8 cellular contexts compared by ENCODE assay signal in genomic region chr19:12294308-12295158, GRCh38. TPM values are rescaled to one million over a fixed set of nuclear protein-coding genes. Genes with fewer than 3 reads are reported as not detected.
DNase-seq lines count a peak whose midpoint lies in the region; ATAC-seq and TF ChIP-seq lines count a peak whose summit lies in the region.

Gene ZNF44, minus strand, starts transcription at chr19:12294883. Its CDS starts 189 bp downstream, at chr19:12294694.

- peaks cover 7% of the 10 kb centered on the region for H3K4me1 Mint-ChIP-seq in endothelial cell (ENCODE audit: unreplicated experiment)
- H3K4me1 Mint-ChIP-seq in mesothelial cell of epicardium: peaks cover 17% of the 10 kb centered on the region

- H3K4me3 Mint-ChIP-seq in endothelial cell (ENCODE audit: unreplicated experiment) (peak within 1 kb of the TSS; percentile 99), mesothelial cell of epicardium (peak within 1 kb of the TSS; percentile 99)

- DNase-seq in CMK (ENCODE audit: low read depth): peak; percentile 97
- peak; percentile 85 for DNase-seq in HS-27A (ENCODE audit: low read depth)
- DNase-seq in NT2/D1 (ENCODE audit: low read depth, low spot score): peak; percentile 95
- peak; percentile 94 for DNase-seq in activated CD8-positive, alpha-beta memory T cell treated with anti-CD3 and anti-CD28 coated beads, Interleukin-2, amount 50 U/mL, for 4 hours
- DNase-seq in endothelial cell (ENCODE audit: low spot score): peak; percentile 81
- peak; percentile 81 to 92 for DNase-seq in mesothelial cell of epicardium (ENCODE audit: low spot score in 2 of 2, unreplicated experiment in 2 of 2)
- peak; percentile 95 for DNase-seq in stimulated activated CD8-positive, alpha-beta memory T cell treated with anti-CD3 and anti-CD28 coated beads, Interleukin-15, amount 100 ng/mL, for 48 hours (ENCODE audit: low read depth in 2 of 2)

- TF ChIP-seq CTCF in endothelial cell (IDR thresholded peaks at IDR 0.05; ENCODE audit: unreplicated experiment) (no peak), mesothelial cell of epicardium (IDR thresholded peaks at IDR 0.05; ENCODE audit: unreplicated experiment) (no peak)

- H3K27me3 ChIP-seq in NT2/D1 (ENCODE audit: insufficient read depth, insufficient read length): no peaks in the 10 kb centered on the region

- H3K4me3 ChIP-seq in NT2/D1 (ENCODE audit: insufficient read length, low read depth): peak within 1 kb of the TSS; percentile 91

- ATAC-seq in GM19467 (IDR thresholded peaks at IDR 0.05; ENCODE audit: unreplicated experiment): peak; percentile 88

- peak within 1 kb of the TSS; percentile 92 for H3K27ac Mint-ChIP-seq in endothelial cell (ENCODE audit: unreplicated experiment)
- H3K27ac Mint-ChIP-seq in mesothelial cell of epicardium: peak within 1 kb of the TSS; percentile 98

- H3K27me3 Mint-ChIP-seq in endothelial cell (ENCODE audit: unreplicated experiment): peaks cover 18% of the 10 kb centered on the region
- H3K27me3 Mint-ChIP-seq in mesothelial cell of epicardium (ENCODE audit: low read depth): no peaks in the 10 kb centered on the region

- H3K9me3 Mint-ChIP-seq in endothelial cell (ENCODE audit: unreplicated experiment) (peaks cover 7% of the 10 kb centered on the region), mesothelial cell of epicardium (no peaks in the 10 kb centered on the region)

- peaks cover 3% of the 10 kb centered on the region for H3K4me1 ChIP-seq in NT2/D1 (ENCODE audit: insufficient read depth, insufficient read length)

- peak within 1 kb of the TSS; percentile 92 for H3K9ac ChIP-seq in NT2/D1 (ENCODE audit: insufficient read length, low read depth)

- H3K36me3 ChIP-seq in NT2/D1 (ENCODE audit: insufficient read depth, insufficient read length, low read length): peaks cover 17% of the 10 kb centered on the region

- no peaks in the 10 kb centered on the region for H3K9me3 ChIP-seq in NT2/D1 (ENCODE audit: insufficient read depth, low read length)

- H3K36me3 Mint-ChIP-seq in endothelial cell (ENCODE audit: low read depth, unreplicated experiment) (peaks cover 31% of the 10 kb centered on the region), mesothelial cell of epicardium (peaks cover 6% of the 10 kb centered on the region)

RNA-seq across cellular contexts. Expression of gene ZNF44, which starts in this region (rescaled TPM):
- total RNA-seq in endothelial cell (ENCODE audit: unreplicated experiment) (7.0 TPM), mesothelial cell of epicardium (12.6 to 15.3 TPM (median 13.5 TPM) in 3 replicates)

Comparison
In these comparisons a context has a peak if more than half of its experiments do, and no peak if none do; other contexts are left out.
1. Peak in every context shown above with its lines: DNase-seq, ATAC-seq and H3K4me3 ChIP-seq.